11 cellular contexts compared by ENCODE assay signal in genomic region chr5:171961117-171961516, GRCh38. TPM values are rescaled to one million over a fixed set of nuclear protein-coding genes. Genes with fewer than 3 reads are reported as not detected.
A peak's percentile ranks its signal among the peaks of the same experiment; 100 is the strongest.
DNase-seq lines count a peak whose midpoint lies in the region; ATAC-seq and TF ChIP-seq lines count a peak whose summit lies in the region.
"Had no signal": no experiment of that assay in that cellular context is flagged by ENCODE, and none has a peak within 500 bp of the region (broad histone marks: within the 10 kb centered on the region; RNA-seq: fewer than 3 reads in every experiment).

No MANE protein-coding gene starts in this region.

- peaks cover 8% of the 10 kb centered on the region for H3K9me3 Mint-ChIP-seq in activated naive CD8-positive, alpha-beta T cell treated with anti-CD3 and anti-CD28 coated beads, Interleukin-2, amount 50 U/mL, for 24 hours

- peaks cover 24% of the 10 kb centered on the region for H3K36me3 Mint-ChIP-seq in activated naive CD8-positive, alpha-beta T cell treated with anti-CD3 and anti-CD28 coated beads, Interleukin-2, amount 50 U/mL, for 24 hours (ENCODE audit: low read depth)

- intact Hi-C loops in Right ventricle myocardium superior (cut with DNase I) = no loop called here
- intact Hi-C loops in uterus (cut with DNase I; ENCODE audit: low total_unique reads) = no loop called here
- intact Hi-C loops in thyroid gland (cut with DNase I) = no loop called here

- peak overlapping the region; percentile 63 for H3K4me3 Mint-ChIP-seq in activated naive CD8-positive, alpha-beta T cell treated with anti-CD3 and anti-CD28 coated beads, Interleukin-2, amount 50 U/mL, for 24 hours

- H3K4me1 Mint-ChIP-seq in activated naive CD8-positive, alpha-beta T cell treated with anti-CD3 and anti-CD28 coated beads, Interleukin-2, amount 50 U/mL, for 24 hours = peaks cover 99% of the 10 kb centered on the region

- ATAC-seq in Right ventricle myocardium superior (ENCODE audit: poor library complexity) (peak; percentile 70), HG03175 (IDR thresholded peaks at IDR 0.05; ENCODE audit: unreplicated experiment) (peak; percentile 71)
- peak; percentile 73 for ATAC-seq in activated naive CD8-positive, alpha-beta T cell treated with anti-CD3 and anti-CD28 coated beads, Interleukin-2, amount 50 U/mL, for 24 hours

- peaks cover 0 to 62% of the 10 kb centered on the region in 2 donors for H3K4me1 ChIP-seq in right atrium auricular region
- peaks cover 3 to 9% of the 10 kb centered on the region in 2 donors for H3K4me1 ChIP-seq in uterus
- H3K4me1 ChIP-seq in thyroid gland = peaks cover 22 to 38% of the 10 kb centered on the region in 2 donors
- peaks cover 19% of the 10 kb centered on the region for H3K4me1 ChIP-seq in effector memory CD4-positive, alpha-beta T cell (ENCODE audit: control insufficient read depth, insufficient read depth, low read length, poor library complexity, severe bottlenecking)

- WGBS in thyroid gland, 2 donors = 87 to 91% methylated on average over 3 of the region's 3 CpGs

- H3K27ac Mint-ChIP-seq in activated naive CD8-positive, alpha-beta T cell treated with anti-CD3 and anti-CD28 coated beads, Interleukin-2, amount 50 U/mL, for 24 hours = peak overlapping the region; percentile 91

- H3K4me3 ChIP-seq in right atrium auricular region (no peak overlapping the region), uterus (no peak overlapping the region), thyroid gland (replicated peaks in 1 of 3) (no peak overlapping the region)
- H3K4me3 ChIP-seq in effector memory CD4-positive, alpha-beta T cell (ENCODE audit: insufficient read depth, low read depth, low read length, poor library complexity, severe bottlenecking) = no peak overlapping the region

- H3K27ac ChIP-seq in right atrium auricular region (no peak overlapping the region), uterus (peak overlapping the region; percentile 5 to 33), thyroid gland (no peak overlapping the region)
- no peak overlapping the region for H3K27ac ChIP-seq in effector memory CD4-positive, alpha-beta T cell (ENCODE audit: insufficient read depth, low read length, poor library complexity, severe bottlenecking)
- H3K27ac ChIP-seq: C4-2B had no signal

- DNase-seq in Right ventricle myocardium superior (no peak), right atrium auricular region (ENCODE audit: low spot score) (no peak), uterus (no peak), thyroid gland (no peak), amygdala (lab: John Stamatoyannopoulos, UW) (no peak)
- DNase-seq in activated naive CD8-positive, alpha-beta T cell treated with anti-CD3 and anti-CD28 coated beads, Interleukin-2, amount 50 U/mL, for 24 hours = peak; percentile 54
- no peak for DNase-seq in effector memory CD4-positive, alpha-beta T cell
- DNase-seq: dermis blood vessel endothelial cell, NCI-H2171 had no signal

- no peaks in the 10 kb centered on the region for H3K27me3 Mint-ChIP-seq in activated naive CD8-positive, alpha-beta T cell treated with anti-CD3 and anti-CD28 coated beads, Interleukin-2, amount 50 U/mL, for 24 hours

- H3K36me3 ChIP-seq in right atrium auricular region (no peaks in the 10 kb centered on the region), uterus (no peaks in the 10 kb centered on the region), thyroid gland (no peaks in the 10 kb centered on the region)
- no peaks in the 10 kb centered on the region for H3K36me3 ChIP-seq in effector memory CD4-positive, alpha-beta T cell (ENCODE audit: control insufficient read depth, insufficient read depth, low read length)

- no peaks in the 10 kb centered on the region for H3K9me3 ChIP-seq in right atrium auricular region
- H3K9me3 ChIP-seq in uterus = no peaks in the 10 kb centered on the region
- H3K9me3 ChIP-seq in thyroid gland = no peaks in the 10 kb centered on the region
- H3K9me3 ChIP-seq in effector memory CD4-positive, alpha-beta T cell (ENCODE audit: control insufficient read depth, low read length) = no peaks in the 10 kb centered on the region

- TF ChIP-seq POLR2A in uterus (IDR thresholded peaks at IDR 0.05) = no peak
- no peak for TF ChIP-seq POLR2A in thyroid gland (IDR thresholded peaks at IDR 0.05)

- no peak for TF ChIP-seq CTCF in right atrium auricular region (IDR thresholded peaks at IDR 0.05)
- TF ChIP-seq CTCF in uterus (IDR thresholded peaks at IDR 0.05) = no peak
- TF ChIP-seq CTCF in thyroid gland (IDR thresholded peaks at IDR 0.05) = no peak

- H3K27me3 ChIP-seq in right atrium auricular region = no peaks in the 10 kb centered on the region
- no peaks in the 10 kb centered on the region for H3K27me3 ChIP-seq in uterus
- no peaks in the 10 kb centered on the region for H3K27me3 ChIP-seq in thyroid gland
- no peaks in the 10 kb centered on the region for H3K27me3 ChIP-seq in effector memory CD4-positive, alpha-beta T cell (replicated peaks; ENCODE audit: control insufficient read depth, insufficient read depth, low read length, poor library complexity, severe bottlenecking)

RNA-seq across cellular contexts. Expression of gene FBXW11, which starts 45.3 kb away (rescaled TPM):
- 59.3 TPM for total RNA-seq in Right ventricle myocardium superior
- 10 to 100 TPM; 76.3 to 81.7 TPM for total RNA-seq in right atrium auricular region
- total RNA-seq in uterus = 100 to 1,000 TPM in 1 of 4 donors, 10 to 100 TPM in 3; 35.9 to 111 (median 63.7) TPM
- total RNA-seq in thyroid gland = 10 to 100 TPM; 61.3 to 76.6 (median 70.2) TPM

Comparison
In these comparisons a context has a peak if more than half of its experiments do, and no peak if none do; other contexts are left out.
1. H3K27ac ChIP-seq: peak in uterus (2 of 2); none in right atrium auricular region (0 of 2), thyroid gland (0 of 3) and effector memory CD4-positive, alpha-beta T cell (single experiment).
2. Peak in every context shown above with its lines, with median percentiles within 50 percentile points of each other: ATAC-seq.